1 cellular context compared by ENCODE assay signal in genomic region chr3:52873433-52874159, GRCh38.
TF ChIP-seq lines count a peak whose summit lies in the region.

No MANE protein-coding gene starts in this region.

TF ChIP-seq in K562, 482 proteins besides CTCF, POLR2A, EP300 and RAD21 (continues in another document):
- TF ChIP-seq KDM1A (IDR thresholded peaks at IDR 0.05) (no peak), BRD9 (IDR thresholded peaks at IDR 0.05; ENCODE audit: low read depth, partially characterized antibody) (no peak), TCF7 (IDR thresholded peaks at IDR 0.05; ENCODE audit: borderline replicate concordance) (no peak), SIX5 (IDR thresholded peaks at IDR 0.05; ENCODE audit: borderline replicate concordance in 1 of 2, insufficient read depth in 1 of 2, low read depth in 1 of 2, low read length in 2 of 2) (no peak), MAZ (CRISPR knock-in tag; conservative IDR thresholded peaks at IDR 0.05 in 1 of 2, IDR thresholded peaks at IDR 0.05 in 1 of 2) (0 out of 4 replicates have a peak, but pooled peaks of 1 of the 2 experiments have one; percentile 22), NFE2L1 (tag; IDR thresholded peaks at IDR 0.05; ENCODE audit: borderline replicate concordance, low read depth) (peak; percentile 26; the same call in 1 of the 2 replicates), SMARCA4 (IDR thresholded peaks at IDR 0.05) (peak; percentile 33; the same call in 1 of the 2 replicates), BACH1 (tag; IDR thresholded peaks at IDR 0.05) (peak; percentile 82), CBX3 (IDR thresholded peaks at IDR 0.05; ENCODE audit: borderline replicate concordance in 1 of 2, low read length in 2 of 2) (no peak), ATF4 (CRISPR knock-in tag; IDR thresholded peaks at IDR 0.05) (peak; percentile 21; the same call in 1 of the 2 replicates), SLC30A9 (CRISPR knock-in tag; IDR thresholded peaks at IDR 0.05) (no peak), ZNF609 (CRISPR knock-in tag; IDR thresholded peaks at IDR 0.05; ENCODE audit: borderline replicate concordance) (no peak), E2F6 (IDR thresholded peaks at IDR 0.05; ENCODE audit: borderline replicate concordance in 1 of 2, extremely low read depth in 1 of 2, insufficient read depth in 1 of 2, insufficient read length in 1 of 2, low read depth in 1 of 2, low read length in 1 of 2, poor library complexity in 1 of 2, severe bottlenecking in 1 of 2) (no peak), ELF4 (CRISPR knock-in tag; IDR thresholded peaks at IDR 0.05) (no peak), CBFA2T2 (conservative IDR thresholded peaks at IDR 0.05) (no peak), MNT (conservative IDR thresholded peaks at IDR 0.05) (no peak), NFE2 (IDR thresholded peaks at IDR 0.05; ENCODE audit: low read depth) (peak; percentile 85), IFI16 (CRISPR knock-in tag; IDR thresholded peaks at IDR 0.05) (no peak), MAFG (tag; conservative IDR thresholded peaks at IDR 0.05) (peak; percentile 85), KAT7 (CRISPR knock-in tag; IDR thresholded peaks at IDR 0.05; ENCODE audit: borderline replicate concordance) (no peak), RBM39 (optimal IDR thresholded peaks at IDR 0.05; ENCODE audit: low read depth, low read length) (no peak), CEBPB (tag; IDR thresholded peaks at IDR 0.05) (peak; percentile 45), MBD2 (IDR thresholded peaks at IDR 0.05; ENCODE audit: borderline replicate concordance, low read depth) (no peak), CEBPG (CRISPR knock-in tag; IDR thresholded peaks at IDR 0.05) (peak; percentile 72), CEBPG (tag; conservative IDR thresholded peaks at IDR 0.05 in 1 of 2, IDR thresholded peaks at IDR 0.05 in 1 of 2) (peak in 1 of 2 experiments; percentile 92; a peak in 2 of 4 replicates), RBM22 (IDR thresholded peaks at IDR 0.05; ENCODE audit: low read depth, low read length, poor library complexity, severe bottlenecking) (no peak), ZNF384 (IDR thresholded peaks at IDR 0.05; ENCODE audit: low read depth, low read length) (no peak), TCF3 (CRISPR knock-in tag; IDR thresholded peaks at IDR 0.05) (no peak), JUND (IDR thresholded peaks at IDR 0.05; ENCODE audit: borderline replicate concordance, low read depth, low read length) (peak; percentile 35; the same call in 1 of the 2 replicates), JUND (tag; IDR thresholded peaks at IDR 0.05; ENCODE audit: borderline replicate concordance, low read depth, low read length) (no peak), ZNF316 (IDR thresholded peaks at IDR 0.05) (peak; percentile 89), SOX6 (IDR thresholded peaks at IDR 0.05) (0 out of 2 replicates have a peak, but pooled peaks have one; percentile 37), MAFK (IDR thresholded peaks at IDR 0.05; ENCODE audit: low read length) (peak; percentile 66), ZNF668 (CRISPR knock-in tag; IDR thresholded peaks at IDR 0.05) (no peak), BRCA1 (IDR thresholded peaks at IDR 0.05) (no peak), BRCA1 (CRISPR knock-in tag; IDR thresholded peaks at IDR 0.05) (no peak), ZKSCAN3 (CRISPR knock-in tag; IDR thresholded peaks at IDR 0.05) (no peak), SRSF1 (IDR thresholded peaks at IDR 0.05; ENCODE audit: low read depth, low read length) (no peak), ARID1B (IDR thresholded peaks at IDR 0.05) (peak; percentile 36; the same call in 1 of the 2 replicates), ETV1 (tag; conservative IDR thresholded peaks at IDR 0.05; ENCODE audit: low read depth) (no peak), MXD1 (CRISPR knock-in tag; IDR thresholded peaks at IDR 0.05; ENCODE audit: borderline replicate concordance, poor library complexity, severe bottlenecking) (no peak), NKRF (IDR thresholded peaks at IDR 0.05; ENCODE audit: borderline replicate concordance) (no peak), ZNF644 (tag; IDR thresholded peaks at IDR 0.05; ENCODE audit: low read depth) (no peak), C11orf30 (IDR thresholded peaks at IDR 0.05; ENCODE audit: low read depth) (peak; percentile 84), HDAC6 (IDR thresholded peaks at IDR 0.05; ENCODE audit: low read depth, low read length) (no peak), MIER1 (IDR thresholded peaks at IDR 0.05; ENCODE audit: low read depth) (no peak), ATF3 (IDR thresholded peaks at IDR 0.05) (peak; percentile 64; the same call in 1 of the 2 replicates), ATF3 (CRISPR knock-in tag; conservative IDR thresholded peaks at IDR 0.05) (no peak), FOSL1 (tag; conservative IDR thresholded peaks at IDR 0.05) (peak; percentile 62), HLTF (IDR thresholded peaks at IDR 0.05) (no peak), KDM5B (IDR thresholded peaks at IDR 0.05; ENCODE audit: insufficient replicate concordance, low read depth, low read length) (no peak), HMBOX1 (IDR thresholded peaks at IDR 0.05) (0 out of 2 replicates have a peak, but pooled peaks have one; percentile 13), ZNF583 (CRISPR knock-in tag; IDR thresholded peaks at IDR 0.05) (no peak), NRF1 (conservative IDR thresholded peaks at IDR 0.05 in 1 of 2, IDR thresholded peaks at IDR 0.05 in 1 of 2) (no peak), FUS (optimal IDR thresholded peaks at IDR 0.05; ENCODE audit: low read depth, low read length) (no peak)
